26 cellular contexts compared by ENCODE assay signal in genomic region chr17:20040216-20040615, GRCh38.
"Had no signal": no experiment of that assay in that cellular context is flagged by ENCODE, and none has a peak within 500 bp of the region (broad histone marks: within the 10 kb centered on the region; RNA-seq: fewer than 3 reads in every experiment).

No MANE protein-coding gene starts in this region.

- H3K9me3 ChIP-seq: esophagus squamous epithelium, gastrocnemius medialis, heart right ventricle, left lung had no signal

- H3K4me1 ChIP-seq: esophagus squamous epithelium, gastrocnemius medialis, left lung had no signal

- H3K4me3 ChIP-seq: coronary artery, esophagus squamous epithelium, gastrocnemius medialis, heart right ventricle, left lung, lung had no signal

- FAIRE-seq: islet of Langerhans, keratinocyte had no signal

- H3K36me3 ChIP-seq: esophagus squamous epithelium, gastrocnemius medialis, heart right ventricle, left lung had no signal

- H3K27me3 Mint-ChIP-seq: effector memory CD8-positive, alpha-beta T cell had no signal

- H3K27me3 ChIP-seq: esophagus squamous epithelium, gastrocnemius medialis, heart right ventricle, left lung had no signal

- H3K4me1 Mint-ChIP-seq: endodermal cell, memory B cell had no signal

- ATAC-seq: effector memory CD8-positive, alpha-beta T cell; esophagus mucosa; gastrocnemius medialis; heart right ventricle; left cardiac atrium; left lung; left ventricle myocardium superior; naive thymus-derived CD4-positive, alpha-beta T cell had no signal

- H3K9me3 Mint-ChIP-seq: effector memory CD8-positive, alpha-beta T cell; endodermal cell; memory B cell; naive thymus-derived CD4-positive, alpha-beta T cell had no signal

- DNase-seq: effector CD8-positive, alpha-beta T cell; effector memory CD8-positive, alpha-beta T cell; endodermal cell; erythroblast; esophagus squamous epithelium; foreskin fibroblast; foreskin melanocyte; gastrocnemius medialis; glutamatergic neuron; head of caudate nucleus; heart right ventricle; hippocampal formation; left cardiac atrium; left lung; left ventricle myocardium superior; mammary epithelial cell; mesendoderm; midbrain; naive thymus-derived CD4-positive, alpha-beta T cell had no signal

- H3K4me3 Mint-ChIP-seq: effector memory CD8-positive, alpha-beta T cell; endodermal cell; memory B cell; naive thymus-derived CD4-positive, alpha-beta T cell had no signal

- H3K36me3 Mint-ChIP-seq: memory B cell; naive thymus-derived CD4-positive, alpha-beta T cell had no signal

- H3K27ac ChIP-seq: coronary artery, epithelial cell of prostate, esophagus squamous epithelium, gastrocnemius medialis, heart right ventricle, left lung had no signal

- H3K27ac Mint-ChIP-seq: effector memory CD8-positive, alpha-beta T cell; endodermal cell; memory B cell; naive thymus-derived CD4-positive, alpha-beta T cell had no signal
